Comparison of ENCODE assay signal across 1 cellular context in the genomic region with DNA sequence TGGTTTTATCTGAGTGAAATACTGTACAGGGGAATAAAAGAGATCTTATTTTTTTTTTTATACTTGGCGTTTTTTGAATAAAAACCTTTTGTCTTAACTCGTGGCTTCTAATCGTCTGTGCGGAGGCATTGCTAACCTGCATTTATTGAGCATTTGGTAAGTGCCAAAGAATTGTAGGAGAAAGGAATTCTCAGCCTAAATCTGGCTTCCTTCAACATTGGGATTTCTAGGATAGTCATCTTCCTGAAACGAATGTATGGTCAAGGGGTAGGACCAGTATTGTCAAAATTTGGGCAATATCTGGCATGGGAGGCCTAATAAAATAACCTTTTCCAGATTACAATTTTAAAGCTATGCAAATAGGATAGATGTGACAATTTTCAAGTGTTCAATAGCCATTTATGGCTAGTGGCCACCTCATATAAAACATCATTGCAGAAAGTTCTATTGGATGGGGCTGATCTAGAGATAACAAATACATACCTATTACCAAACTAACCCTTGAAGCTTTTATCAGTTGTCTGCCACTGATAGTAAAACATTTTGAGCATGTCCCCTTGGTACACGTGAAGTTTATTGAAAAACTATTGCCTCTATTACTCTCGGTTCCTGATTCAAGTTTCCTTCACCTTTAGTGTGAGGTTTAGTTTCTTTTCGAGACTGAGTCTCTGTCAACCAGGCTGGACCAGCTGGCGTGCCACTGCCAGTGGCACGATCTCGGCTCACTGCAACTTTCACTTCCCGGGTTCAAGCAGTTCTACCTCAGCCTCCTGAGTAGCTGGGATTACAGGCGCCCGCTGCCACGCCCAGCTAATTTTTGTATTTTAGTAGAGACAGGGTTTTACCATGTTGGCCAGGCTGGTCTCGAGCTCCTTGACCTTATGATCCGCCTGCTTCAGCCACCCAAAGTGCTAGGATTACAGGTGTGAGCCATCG.
A peak's percentile ranks its signal among the peaks of the same experiment; 100 is the strongest.
TF ChIP-seq lines count a peak whose summit lies in the region.

No MANE protein-coding gene starts in this region.

TF ChIP-seq in HepG2, 621 proteins besides CTCF, POLR2A, EP300 and RAD21 (continued from another document and continues in another):
- TF ChIP-seq ZNF101 (CRISPR knock-in tag; IDR thresholded peaks at IDR 0.05; ENCODE audit: borderline replicate concordance, low read depth) (no peak), RBFOX2 (IDR thresholded peaks at IDR 0.05; ENCODE audit: low read depth, low read length) (peak; percentile 58), ZNF431 (CRISPR knock-in tag; IDR thresholded peaks at IDR 0.05; ENCODE audit: borderline replicate concordance, low read depth) (no peak), ZNF317 (CRISPR knock-in tag; IDR thresholded peaks at IDR 0.05) (no peak), HOXA3 (CRISPR knock-in tag; IDR thresholded peaks at IDR 0.05) (no peak), POLR2AphosphoS5 (IDR thresholded peaks at IDR 0.05; ENCODE audit: low read depth, low read length) (peak; percentile 63), ZNF768 (CRISPR knock-in tag; IDR thresholded peaks at IDR 0.05) (no peak), ATF7-NPFF (CRISPR knock-in tag; IDR thresholded peaks at IDR 0.05; ENCODE audit: low read depth) (0 out of 2 replicates have a peak, but pooled peaks have one; percentile 2), U2AF1 (optimal IDR thresholded peaks at IDR 0.05; ENCODE audit: low read depth, low read length) (no peak), MAF1 (CRISPR knock-in tag; IDR thresholded peaks at IDR 0.05; ENCODE audit: borderline replicate concordance) (no peak), NCOA1 (CRISPR knock-in tag; IDR thresholded peaks at IDR 0.05) (no peak), NFIC (IDR thresholded peaks at IDR 0.05; ENCODE audit: low read length) (peak; percentile 34; the same call in 1 of the 2 replicates), WIZ (CRISPR knock-in tag; IDR thresholded peaks at IDR 0.05) (no peak), GFI1 (CRISPR knock-in tag; IDR thresholded peaks at IDR 0.05; ENCODE audit: borderline replicate concordance) (no peak), IRF2 (CRISPR knock-in tag; IDR thresholded peaks at IDR 0.05) (0 out of 2 replicates have a peak, but pooled peaks have one; percentile 13), FOXO1 (CRISPR knock-in tag; IDR thresholded peaks at IDR 0.05) (no peak), DPF2 (CRISPR knock-in tag; IDR thresholded peaks at IDR 0.05; ENCODE audit: borderline replicate concordance, low read depth) (no peak), BHLHE40 (IDR thresholded peaks at IDR 0.05; ENCODE audit: low read length) (no peak), MBD4 (IDR thresholded peaks at IDR 0.05; ENCODE audit: borderline replicate concordance, low read length) (peak; percentile 77; the same call in 1 of the 2 replicates), ZIK1 (CRISPR knock-in tag; IDR thresholded peaks at IDR 0.05; ENCODE audit: borderline replicate concordance, low read depth) (no peak), RBM39 (IDR thresholded peaks at IDR 0.05; ENCODE audit: low read depth, low read length, poor library complexity, severe bottlenecking) (no peak), POLR2AphosphoS2 (IDR thresholded peaks at IDR 0.05; ENCODE audit: low read depth, low read length) (peak; percentile 20), ZNF747 (CRISPR knock-in tag; IDR thresholded peaks at IDR 0.05; ENCODE audit: borderline replicate concordance) (no peak), SNAPC2 (CRISPR knock-in tag; IDR thresholded peaks at IDR 0.05) (0 out of 2 replicates have a peak, but pooled peaks have one; percentile 15), KDM3A (CRISPR knock-in tag; IDR thresholded peaks at IDR 0.05; ENCODE audit: low read depth) (no peak), ZNF792 (CRISPR knock-in tag; IDR thresholded peaks at IDR 0.05) (no peak), PAX8 (CRISPR knock-in tag; IDR thresholded peaks at IDR 0.05; ENCODE audit: borderline replicate concordance) (no peak), ZNF569 (CRISPR knock-in tag; IDR thresholded peaks at IDR 0.05; ENCODE audit: borderline replicate concordance) (no peak), ZMYM3 (CRISPR knock-in tag; IDR thresholded peaks at IDR 0.05) (no peak)
- TF ChIP-seq, protein P1, sequence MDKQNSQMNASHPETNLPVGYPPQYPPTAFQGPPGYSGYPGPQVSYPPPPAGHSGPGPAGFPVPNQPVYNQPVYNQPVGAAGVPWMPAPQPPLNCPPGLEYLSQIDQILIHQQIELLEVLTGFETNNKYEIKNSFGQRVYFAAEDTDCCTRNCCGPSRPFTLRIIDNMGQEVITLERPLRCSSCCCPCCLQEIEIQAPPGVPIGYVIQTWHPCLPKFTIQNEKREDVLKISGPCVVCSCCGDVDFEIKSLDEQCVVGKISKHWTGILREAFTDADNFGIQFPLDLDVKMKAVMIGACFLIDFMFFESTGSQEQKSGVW (CRISPR knock-in tag; IDR thresholded peaks at IDR 0.05; ENCODE audit: borderline replicate concordance): no peak
- TF ChIP-seq, protein P2, sequence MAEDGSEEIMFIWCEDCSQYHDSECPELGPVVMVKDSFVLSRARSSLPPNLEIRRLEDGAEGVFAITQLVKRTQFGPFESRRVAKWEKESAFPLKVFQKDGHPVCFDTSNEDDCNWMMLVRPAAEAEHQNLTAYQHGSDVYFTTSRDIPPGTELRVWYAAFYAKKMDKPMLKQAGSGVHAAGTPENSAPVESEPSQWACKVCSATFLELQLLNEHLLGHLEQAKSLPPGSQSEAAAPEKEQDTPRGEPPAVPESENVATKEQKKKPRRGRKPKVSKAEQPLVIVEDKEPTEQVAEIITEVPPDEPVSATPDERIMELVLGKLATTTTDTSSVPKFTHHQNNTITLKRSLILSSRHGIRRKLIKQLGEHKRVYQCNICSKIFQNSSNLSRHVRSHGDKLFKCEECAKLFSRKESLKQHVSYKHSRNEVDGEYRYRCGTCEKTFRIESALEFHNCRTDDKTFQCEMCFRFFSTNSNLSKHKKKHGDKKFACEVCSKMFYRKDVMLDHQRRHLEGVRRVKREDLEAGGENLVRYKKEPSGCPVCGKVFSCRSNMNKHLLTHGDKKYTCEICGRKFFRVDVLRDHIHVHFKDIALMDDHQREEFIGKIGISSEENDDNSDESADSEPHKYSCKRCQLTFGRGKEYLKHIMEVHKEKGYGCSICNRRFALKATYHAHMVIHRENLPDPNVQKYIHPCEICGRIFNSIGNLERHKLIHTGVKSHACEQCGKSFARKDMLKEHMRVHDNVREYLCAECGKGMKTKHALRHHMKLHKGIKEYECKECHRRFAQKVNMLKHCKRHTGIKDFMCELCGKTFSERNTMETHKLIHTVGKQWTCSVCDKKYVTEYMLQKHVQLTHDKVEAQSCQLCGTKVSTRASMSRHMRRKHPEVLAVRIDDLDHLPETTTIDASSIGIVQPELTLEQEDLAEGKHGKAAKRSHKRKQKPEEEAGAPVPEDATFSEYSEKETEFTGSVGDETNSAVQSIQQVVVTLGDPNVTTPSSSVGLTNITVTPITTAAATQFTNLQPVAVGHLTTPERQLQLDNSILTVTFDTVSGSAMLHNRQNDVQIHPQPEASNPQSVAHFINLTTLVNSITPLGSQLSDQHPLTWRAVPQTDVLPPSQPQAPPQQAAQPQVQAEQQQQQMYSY (CRISPR knock-in tag; IDR thresholded peaks at IDR 0.05): no peak
- TF ChIP-seq, protein P3, sequence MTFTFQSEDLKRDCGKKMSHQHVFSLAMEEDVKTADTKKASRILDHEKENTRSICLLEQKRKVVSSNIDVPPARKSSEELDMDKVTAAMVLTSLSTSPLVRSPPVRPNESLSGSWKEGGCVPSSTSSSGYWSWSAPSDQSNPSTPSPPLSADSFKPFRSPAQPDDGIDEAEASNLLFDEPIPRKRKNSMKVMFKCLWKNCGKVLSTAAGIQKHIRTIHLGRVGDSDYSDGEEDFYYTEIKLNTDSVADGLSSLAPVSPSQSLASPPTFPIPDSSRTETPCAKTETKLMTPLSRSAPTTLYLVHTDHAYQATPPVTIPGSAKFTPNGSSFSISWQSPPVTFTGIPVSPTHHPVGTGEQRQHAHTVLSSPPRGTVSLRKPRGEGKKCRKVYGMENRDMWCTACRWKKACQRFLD (CRISPR knock-in tag; IDR thresholded peaks at IDR 0.05; ENCODE audit: borderline replicate concordance): no peak
- TF ChIP-seq, protein P4, sequence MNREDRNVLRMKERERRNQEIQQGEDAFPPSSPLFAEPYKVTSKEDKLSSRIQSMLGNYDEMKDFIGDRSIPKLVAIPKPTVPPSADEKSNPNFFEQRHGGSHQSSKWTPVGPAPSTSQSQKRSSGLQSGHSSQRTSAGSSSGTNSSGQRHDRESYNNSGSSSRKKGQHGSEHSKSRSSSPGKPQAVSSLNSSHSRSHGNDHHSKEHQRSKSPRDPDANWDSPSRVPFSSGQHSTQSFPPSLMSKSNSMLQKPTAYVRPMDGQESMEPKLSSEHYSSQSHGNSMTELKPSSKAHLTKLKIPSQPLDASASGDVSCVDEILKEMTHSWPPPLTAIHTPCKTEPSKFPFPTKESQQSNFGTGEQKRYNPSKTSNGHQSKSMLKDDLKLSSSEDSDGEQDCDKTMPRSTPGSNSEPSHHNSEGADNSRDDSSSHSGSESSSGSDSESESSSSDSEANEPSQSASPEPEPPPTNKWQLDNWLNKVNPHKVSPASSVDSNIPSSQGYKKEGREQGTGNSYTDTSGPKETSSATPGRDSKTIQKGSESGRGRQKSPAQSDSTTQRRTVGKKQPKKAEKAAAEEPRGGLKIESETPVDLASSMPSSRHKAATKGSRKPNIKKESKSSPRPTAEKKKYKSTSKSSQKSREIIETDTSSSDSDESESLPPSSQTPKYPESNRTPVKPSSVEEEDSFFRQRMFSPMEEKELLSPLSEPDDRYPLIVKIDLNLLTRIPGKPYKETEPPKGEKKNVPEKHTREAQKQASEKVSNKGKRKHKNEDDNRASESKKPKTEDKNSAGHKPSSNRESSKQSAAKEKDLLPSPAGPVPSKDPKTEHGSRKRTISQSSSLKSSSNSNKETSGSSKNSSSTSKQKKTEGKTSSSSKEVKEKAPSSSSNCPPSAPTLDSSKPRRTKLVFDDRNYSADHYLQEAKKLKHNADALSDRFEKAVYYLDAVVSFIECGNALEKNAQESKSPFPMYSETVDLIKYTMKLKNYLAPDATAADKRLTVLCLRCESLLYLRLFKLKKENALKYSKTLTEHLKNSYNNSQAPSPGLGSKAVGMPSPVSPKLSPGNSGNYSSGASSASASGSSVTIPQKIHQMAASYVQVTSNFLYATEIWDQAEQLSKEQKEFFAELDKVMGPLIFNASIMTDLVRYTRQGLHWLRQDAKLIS (CRISPR knock-in tag; IDR thresholded peaks at IDR 0.05): no peak
- TF ChIP-seq, protein P5, sequence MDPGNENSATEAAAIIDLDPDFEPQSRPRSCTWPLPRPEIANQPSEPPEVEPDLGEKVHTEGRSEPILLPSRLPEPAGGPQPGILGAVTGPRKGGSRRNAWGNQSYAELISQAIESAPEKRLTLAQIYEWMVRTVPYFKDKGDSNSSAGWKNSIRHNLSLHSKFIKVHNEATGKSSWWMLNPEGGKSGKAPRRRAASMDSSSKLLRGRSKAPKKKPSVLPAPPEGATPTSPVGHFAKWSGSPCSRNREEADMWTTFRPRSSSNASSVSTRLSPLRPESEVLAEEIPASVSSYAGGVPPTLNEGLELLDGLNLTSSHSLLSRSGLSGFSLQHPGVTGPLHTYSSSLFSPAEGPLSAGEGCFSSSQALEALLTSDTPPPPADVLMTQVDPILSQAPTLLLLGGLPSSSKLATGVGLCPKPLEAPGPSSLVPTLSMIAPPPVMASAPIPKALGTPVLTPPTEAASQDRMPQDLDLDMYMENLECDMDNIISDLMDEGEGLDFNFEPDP (CRISPR knock-in tag; conservative IDR thresholded peaks at IDR 0.05): no peak
- TF ChIP-seq, protein P6, sequence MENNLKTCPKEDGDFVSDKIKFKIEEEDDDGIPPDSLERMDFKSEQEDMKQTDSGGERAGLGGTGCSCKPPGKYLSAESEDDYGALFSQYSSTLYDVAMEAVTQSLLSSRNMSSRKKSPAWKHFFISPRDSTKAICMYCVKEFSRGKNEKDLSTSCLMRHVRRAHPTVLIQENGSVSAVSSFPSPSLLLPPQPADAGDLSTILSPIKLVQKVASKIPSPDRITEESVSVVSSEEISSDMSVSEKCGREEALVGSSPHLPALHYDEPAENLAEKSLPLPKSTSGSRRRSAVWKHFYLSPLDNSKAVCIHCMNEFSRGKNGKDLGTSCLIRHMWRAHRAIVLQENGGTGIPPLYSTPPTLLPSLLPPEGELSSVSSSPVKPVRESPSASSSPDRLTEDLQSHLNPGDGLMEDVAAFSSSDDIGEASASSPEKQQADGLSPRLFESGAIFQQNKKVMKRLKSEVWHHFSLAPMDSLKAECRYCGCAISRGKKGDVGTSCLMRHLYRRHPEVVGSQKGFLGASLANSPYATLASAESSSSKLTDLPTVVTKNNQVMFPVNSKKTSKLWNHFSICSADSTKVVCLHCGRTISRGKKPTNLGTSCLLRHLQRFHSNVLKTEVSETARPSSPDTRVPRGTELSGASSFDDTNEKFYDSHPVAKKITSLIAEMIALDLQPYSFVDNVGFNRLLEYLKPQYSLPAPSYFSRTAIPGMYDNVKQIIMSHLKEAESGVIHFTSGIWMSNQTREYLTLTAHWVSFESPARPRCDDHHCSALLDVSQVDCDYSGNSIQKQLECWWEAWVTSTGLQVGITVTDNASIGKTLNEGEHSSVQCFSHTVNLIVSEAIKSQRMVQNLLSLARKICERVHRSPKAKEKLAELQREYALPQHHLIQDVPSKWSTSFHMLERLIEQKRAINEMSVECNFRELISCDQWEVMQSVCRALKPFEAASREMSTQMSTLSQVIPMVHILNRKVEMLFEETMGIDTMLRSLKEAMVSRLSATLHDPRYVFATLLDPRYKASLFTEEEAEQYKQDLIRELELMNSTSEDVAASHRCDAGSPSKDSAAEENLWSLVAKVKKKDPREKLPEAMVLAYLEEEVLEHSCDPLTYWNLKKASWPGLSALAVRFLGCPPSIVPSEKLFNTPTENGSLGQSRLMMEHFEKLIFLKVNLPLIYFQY (CRISPR knock-in tag; IDR thresholded peaks at IDR 0.05; ENCODE audit: borderline replicate concordance): no peak
- TF ChIP-seq, protein P7, sequence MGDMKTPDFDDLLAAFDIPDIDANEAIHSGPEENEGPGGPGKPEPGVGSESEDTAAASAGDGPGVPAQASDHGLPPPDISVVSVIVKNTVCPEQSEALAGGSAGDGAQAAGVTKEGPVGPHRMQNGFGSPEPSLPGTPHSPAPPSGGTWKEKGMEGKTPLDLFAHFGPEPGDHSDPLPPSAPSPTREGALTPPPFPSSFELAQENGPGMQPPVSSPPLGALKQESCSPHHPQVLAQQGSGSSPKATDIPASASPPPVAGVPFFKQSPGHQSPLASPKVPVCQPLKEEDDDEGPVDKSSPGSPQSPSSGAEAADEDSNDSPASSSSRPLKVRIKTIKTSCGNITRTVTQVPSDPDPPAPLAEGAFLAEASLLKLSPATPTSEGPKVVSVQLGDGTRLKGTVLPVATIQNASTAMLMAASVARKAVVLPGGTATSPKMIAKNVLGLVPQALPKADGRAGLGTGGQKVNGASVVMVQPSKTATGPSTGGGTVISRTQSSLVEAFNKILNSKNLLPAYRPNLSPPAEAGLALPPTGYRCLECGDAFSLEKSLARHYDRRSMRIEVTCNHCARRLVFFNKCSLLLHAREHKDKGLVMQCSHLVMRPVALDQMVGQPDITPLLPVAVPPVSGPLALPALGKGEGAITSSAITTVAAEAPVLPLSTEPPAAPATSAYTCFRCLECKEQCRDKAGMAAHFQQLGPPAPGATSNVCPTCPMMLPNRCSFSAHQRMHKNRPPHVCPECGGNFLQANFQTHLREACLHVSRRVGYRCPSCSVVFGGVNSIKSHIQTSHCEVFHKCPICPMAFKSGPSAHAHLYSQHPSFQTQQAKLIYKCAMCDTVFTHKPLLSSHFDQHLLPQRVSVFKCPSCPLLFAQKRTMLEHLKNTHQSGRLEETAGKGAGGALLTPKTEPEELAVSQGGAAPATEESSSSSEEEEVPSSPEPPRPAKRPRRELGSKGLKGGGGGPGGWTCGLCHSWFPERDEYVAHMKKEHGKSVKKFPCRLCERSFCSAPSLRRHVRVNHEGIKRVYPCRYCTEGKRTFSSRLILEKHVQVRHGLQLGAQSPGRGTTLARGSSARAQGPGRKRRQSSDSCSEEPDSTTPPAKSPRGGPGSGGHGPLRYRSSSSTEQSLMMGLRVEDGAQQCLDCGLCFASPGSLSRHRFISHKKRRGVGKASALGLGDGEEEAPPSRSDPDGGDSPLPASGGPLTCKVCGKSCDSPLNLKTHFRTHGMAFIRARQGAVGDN (CRISPR knock-in tag; IDR thresholded peaks at IDR 0.05): peak; percentile 46; the same call in 1 of the 2 replicates
